In genomic region chr6:21180155-21180554, GRCh38 we compare ENCODE assay signal across 20 cellular contexts.
DNase-seq lines count a peak whose midpoint lies in the region; ATAC-seq, FAIRE-seq and TF ChIP-seq lines count a peak whose summit lies in the region.
"Had no signal": no experiment of that assay in that cellular context is flagged by ENCODE, and none has a peak within 500 bp of the region (broad histone marks: within the 10 kb centered on the region; RNA-seq: fewer than 3 reads in every experiment).

No MANE protein-coding gene starts in this region.

- H3K36me3 Mint-ChIP-seq in activated T-cell treated with anti-CD3 and anti-CD28 coated beads, Interleukin-2, amount 50 U/mL, for 24 hours (ENCODE audit: low read depth), result peaks cover 39% of the 10 kb centered on the region
- H3K36me3 Mint-ChIP-seq in stimulated activated memory B cell treated with anti-CD40 and anti-IgM and Interleukin-4, amounts not matched to agents 10 μg/mL and 1 μg/mL and 100 μg/mL, for 72 hours, result peaks cover 16% of the 10 kb centered on the region

- H3K4me1 Mint-ChIP-seq in activated T-cell treated with anti-CD3 and anti-CD28 coated beads, Interleukin-2, amount 50 U/mL, for 24 hours (ENCODE audit: low read depth), result peaks cover 1% of the 10 kb centered on the region
- no peaks in the 10 kb centered on the region for H3K4me1 Mint-ChIP-seq in stimulated activated memory B cell treated with anti-CD40 and anti-IgM and Interleukin-4, amounts not matched to agents 10 μg/mL and 1 μg/mL and 100 μg/mL, for 72 hours

- ATAC-seq in GM21576 (IDR thresholded peaks at IDR 0.05; ENCODE audit: unreplicated experiment) (peak; percentile 69), HG03097 (IDR thresholded peaks at IDR 0.05; ENCODE audit: low FRiP score, unreplicated experiment) (peak; percentile 62)
- ATAC-seq in stimulated activated memory B cell treated with anti-CD40 and anti-IgM and Interleukin-4, amounts not matched to agents 10 μg/mL and 1 μg/mL and 100 μg/mL, for 72 hours, result peak; percentile 90
- ATAC-seq: A549 had no signal

- H3K27ac Mint-ChIP-seq in activated T-cell treated with anti-CD3 and anti-CD28 coated beads, Interleukin-2, amount 50 U/mL, for 24 hours, result peak overlapping the region; percentile 14
- H3K27ac Mint-ChIP-seq in stimulated activated memory B cell treated with anti-CD40 and anti-IgM and Interleukin-4, amounts not matched to agents 10 μg/mL and 1 μg/mL and 100 μg/mL, for 72 hours, result peak overlapping the region; percentile 42

- DNase-seq in activated T-cell treated with anti-CD3 and anti-CD28 coated beads, Interleukin-2, amount 50 U/mL, for 24 hours, result no peak
- DNase-seq in activated T-cell treated with anti-CD3 and anti-CD28 coated beads, Interleukin-2, amount 50 U/mL, for 48 hours, result no peak
- DNase-seq in NCI-H187 (lab: John Stamatoyannopoulos, UW) (no peak), HTR-8/SVneo (ENCODE audit: insufficient read length, low spot score) (no peak), kidney (no peak)
- DNase-seq: adrenal gland; Caco-2; mesenchymal stem cell; NCI-H1092; NCI-H510A; occipital lobe; RPMI8226; stimulated activated CD8-positive, alpha-beta memory T cell treated with anti-CD3 and anti-CD28 coated beads, Interleukin-4, amount 100 ng/mL, for 48 hours; T1000; uterus had no signal

- FAIRE-seq in HTR-8/SVneo (lab: Jason Lieb, UNC), result no peak
- FAIRE-seq in kidney (lab: Jason Lieb, UNC), result no peak
- FAIRE-seq: A549, H1 had no signal

- no peak overlapping the region for H3K4me3 Mint-ChIP-seq in activated T-cell treated with anti-CD3 and anti-CD28 coated beads, Interleukin-2, amount 50 U/mL, for 24 hours
- no peak overlapping the region for H3K4me3 Mint-ChIP-seq in stimulated activated memory B cell treated with anti-CD40 and anti-IgM and Interleukin-4, amounts not matched to agents 10 μg/mL and 1 μg/mL and 100 μg/mL, for 72 hours

- no peak overlapping the region for H3K27ac ChIP-seq in kidney (ENCODE audit: low read depth in 2 of 2, low read length in 2 of 2)
- H3K27ac ChIP-seq: A549, adrenal gland, uterus had no signal

- intact Hi-C loops in kidney (cut with DNase I), result no loop called here

- no peaks in the 10 kb centered on the region for H3K4me1 ChIP-seq in kidney (ENCODE audit: control insufficient read depth in 1 of 2, insufficient read depth in 1 of 2, low read depth in 1 of 2, low read length in 2 of 2)
- H3K4me1 ChIP-seq: A549, adrenal gland, Caco-2, uterus had no signal

- no peaks in the 10 kb centered on the region for H3K36me3 ChIP-seq in kidney (ENCODE audit: control insufficient read depth in 1 of 2, insufficient read depth in 2 of 2, low read length in 2 of 2)
- H3K36me3 ChIP-seq: adrenal gland, uterus had no signal

- H3K9ac ChIP-seq in kidney (ENCODE audit: low read length in 2 of 2), result no peak overlapping the region

- TF ChIP-seq CTCF in kidney (IDR thresholded peaks at IDR 0.05; ENCODE audit: borderline replicate concordance, extremely low read depth, insufficient read depth), result no peak

- no peaks in the 10 kb centered on the region for H3K9me3 Mint-ChIP-seq in activated T-cell treated with anti-CD3 and anti-CD28 coated beads, Interleukin-2, amount 50 U/mL, for 24 hours
- peaks cover 4% of the 10 kb centered on the region for H3K9me3 Mint-ChIP-seq in stimulated activated memory B cell treated with anti-CD40 and anti-IgM and Interleukin-4, amounts not matched to agents 10 μg/mL and 1 μg/mL and 100 μg/mL, for 72 hours

- H3K4me3 ChIP-seq in kidney (ENCODE audit: low read length in 2 of 2), result no peak overlapping the region
- H3K4me3 ChIP-seq: A549, adrenal gland, uterus had no signal

- no peaks in the 10 kb centered on the region for H3K9me3 ChIP-seq in kidney (ENCODE audit: control insufficient read depth in 1 of 2, low read length in 2 of 2)
- H3K9me3 ChIP-seq: A549, adrenal gland, Caco-2, uterus had no signal

- H3K27me3 Mint-ChIP-seq in activated T-cell treated with anti-CD3 and anti-CD28 coated beads, Interleukin-2, amount 50 U/mL, for 24 hours, result no peaks in the 10 kb centered on the region
- H3K27me3 Mint-ChIP-seq in stimulated activated memory B cell treated with anti-CD40 and anti-IgM and Interleukin-4, amounts not matched to agents 10 μg/mL and 1 μg/mL and 100 μg/mL, for 72 hours, result no peaks in the 10 kb centered on the region
